In the genomic region with DNA sequence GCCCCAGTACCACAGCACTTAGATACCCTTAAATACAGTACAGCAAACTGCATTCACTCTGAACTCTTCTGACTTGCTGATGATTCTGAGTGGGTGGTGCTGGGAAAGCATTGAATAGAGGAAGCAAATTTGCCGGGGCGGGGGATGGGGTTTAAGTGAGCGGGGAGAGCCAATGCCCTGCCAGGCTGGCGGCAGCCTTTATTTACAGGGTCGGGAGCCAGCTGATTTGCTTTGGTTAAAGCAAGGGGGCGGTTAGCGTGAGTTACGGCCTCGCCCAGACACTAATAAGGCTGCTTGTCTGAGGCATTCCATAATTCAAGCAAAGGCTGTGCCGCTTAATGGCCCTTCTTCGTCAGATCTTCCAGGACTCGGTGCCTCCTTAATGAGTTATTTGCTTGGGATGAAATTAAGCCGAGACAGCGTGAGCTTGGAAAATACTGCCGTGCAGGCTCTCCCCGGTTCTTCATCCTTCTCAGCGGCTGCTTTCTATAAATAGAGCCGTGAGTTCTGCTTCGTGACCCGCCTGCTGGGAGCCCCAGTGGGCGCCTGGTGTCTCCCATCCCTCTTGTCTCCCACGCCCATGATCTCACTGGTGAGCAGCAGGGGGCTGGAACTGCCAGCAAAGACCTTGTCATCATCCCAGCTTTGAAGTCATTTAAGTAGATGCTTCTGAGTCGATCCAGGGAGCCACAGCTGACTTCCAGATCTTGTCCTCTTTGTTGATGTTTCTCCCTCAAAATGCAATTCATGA, we compare ENCODE assay signal across 9 cellular contexts. TPM values are rescaled to one million over a fixed set of nuclear protein-coding genes. Genes with fewer than 3 reads are reported as not detected.
DNase-seq lines count a peak whose midpoint lies in the region; ATAC-seq and TF ChIP-seq lines count a peak whose summit lies in the region.
"Had no signal": no experiment of that assay in that cellular context is flagged by ENCODE, and none has a peak within 500 bp of the region (broad histone marks: within the 10 kb centered on the region; RNA-seq: fewer than 3 reads in every experiment).

No MANE protein-coding gene starts in this region.

- H3K4me3 Mint-ChIP-seq in activated CD8-positive, alpha-beta T cell treated with anti-CD3 and anti-CD28 coated beads for 36 hours: peak overlapping the region; percentile 8
- H3K4me3 Mint-ChIP-seq in activated CD8-positive, alpha-beta T cell treated with anti-CD3 and anti-CD28 coated beads, Interleukin-2, amount 10 ng/mL, durations not matched to agents 7 days and 5 days: no peak overlapping the region
- H3K4me3 Mint-ChIP-seq in activated T-helper 17 cell treated with anti-CD3 and anti-CD28 coated beads, Interleukin-2, amount 50 U/mL, for 72 hours: no peak overlapping the region

- peak; percentile 67 for ATAC-seq in activated CD8-positive, alpha-beta T cell treated with anti-CD3 and anti-CD28 coated beads for 36 hours
- ATAC-seq in activated CD8-positive, alpha-beta T cell treated with anti-CD3 and anti-CD28 coated beads, Interleukin-2, amount 10 ng/mL, durations not matched to agents 7 days and 5 days: no peak
- ATAC-seq in foreskin keratinocyte (peak; percentile 11), HG02610 (IDR thresholded peaks at IDR 0.05; ENCODE audit: unreplicated experiment) (no peak), GM21529 (IDR thresholded peaks at IDR 0.05; ENCODE audit: unreplicated experiment) (no peak)
- ATAC-seq in activated T-helper 17 cell treated with anti-CD3 and anti-CD28 coated beads, Interleukin-2, amount 50 U/mL, for 72 hours (replicated peaks): no peak

- DNase-seq in activated CD8-positive, alpha-beta T cell treated with anti-CD3 and anti-CD28 coated beads for 36 hours: peak; percentile 59
- DNase-seq in activated CD8-positive, alpha-beta T cell treated with anti-CD3 and anti-CD28 coated beads, Interleukin-2, amount 10 ng/mL, durations not matched to agents 7 days and 5 days: no peak
- peak; percentile 48 for DNase-seq in SHP77 treated with DMSO at 0.1 percent for 48 hours (lab: John Stamatoyannopoulos, UW)
- no peak for DNase-seq in foreskin keratinocyte
- DNase-seq in nucleus accumbens (lab: John Stamatoyannopoulos, UW): peak in 44 of 56 donors; percentile 13 to 80 (median 44)

- no peak for TF ChIP-seq CTCF in activated CD8-positive, alpha-beta T cell treated with anti-CD3 and anti-CD28 coated beads for 36 hours (IDR thresholded peaks at IDR 0.05)
- no peak for TF ChIP-seq CTCF in foreskin keratinocyte (conservative IDR thresholded peaks at IDR 0.05)

- H3K36me3 Mint-ChIP-seq in activated CD8-positive, alpha-beta T cell treated with anti-CD3 and anti-CD28 coated beads for 36 hours (ENCODE audit: low read depth): no peaks in the 10 kb centered on the region
- H3K36me3 Mint-ChIP-seq in activated CD8-positive, alpha-beta T cell treated with anti-CD3 and anti-CD28 coated beads, Interleukin-2, amount 10 ng/mL, durations not matched to agents 7 days and 5 days (ENCODE audit: low read depth): no peaks in the 10 kb centered on the region
- H3K36me3 Mint-ChIP-seq in activated T-helper 17 cell treated with anti-CD3 and anti-CD28 coated beads, Interleukin-2, amount 50 U/mL, for 72 hours (ENCODE audit: low read depth): no peaks in the 10 kb centered on the region

- intact Hi-C loops in activated CD8-positive, alpha-beta T cell treated with anti-CD3 and anti-CD28 coated beads for 36 hours (cut with micrococcal nuclease): no loop called here

- no peaks in the 10 kb centered on the region for H3K9me3 Mint-ChIP-seq in activated CD8-positive, alpha-beta T cell treated with anti-CD3 and anti-CD28 coated beads for 36 hours
- no peaks in the 10 kb centered on the region for H3K9me3 Mint-ChIP-seq in activated CD8-positive, alpha-beta T cell treated with anti-CD3 and anti-CD28 coated beads, Interleukin-2, amount 10 ng/mL, durations not matched to agents 7 days and 5 days (ENCODE audit: insufficient read depth)
- H3K9me3 Mint-ChIP-seq in activated T-helper 17 cell treated with anti-CD3 and anti-CD28 coated beads, Interleukin-2, amount 50 U/mL, for 72 hours: no peaks in the 10 kb centered on the region

- no peaks in the 10 kb centered on the region for H3K27me3 Mint-ChIP-seq in activated CD8-positive, alpha-beta T cell treated with anti-CD3 and anti-CD28 coated beads for 36 hours
- H3K27me3 Mint-ChIP-seq in activated CD8-positive, alpha-beta T cell treated with anti-CD3 and anti-CD28 coated beads, Interleukin-2, amount 10 ng/mL, durations not matched to agents 7 days and 5 days (ENCODE audit: low read depth): peaks cover 7% of the 10 kb centered on the region
- peaks cover 10% of the 10 kb centered on the region for H3K27me3 Mint-ChIP-seq in activated T-helper 17 cell treated with anti-CD3 and anti-CD28 coated beads, Interleukin-2, amount 50 U/mL, for 72 hours

- H3K27ac Mint-ChIP-seq in activated CD8-positive, alpha-beta T cell treated with anti-CD3 and anti-CD28 coated beads for 36 hours: no peak overlapping the region
- H3K27ac Mint-ChIP-seq in activated CD8-positive, alpha-beta T cell treated with anti-CD3 and anti-CD28 coated beads, Interleukin-2, amount 10 ng/mL, durations not matched to agents 7 days and 5 days: no peak overlapping the region
- no peak overlapping the region for H3K27ac Mint-ChIP-seq in activated T-helper 17 cell treated with anti-CD3 and anti-CD28 coated beads, Interleukin-2, amount 50 U/mL, for 72 hours

- POLR2A ChIA-PET in activated CD8-positive, alpha-beta T cell treated with anti-CD3 and anti-CD28 coated beads for 36 hours (lab: Charles Lee): no interaction called here
- POLR2A ChIA-PET in activated CD8-positive, alpha-beta T cell treated with anti-CD3 and anti-CD28 coated beads, Interleukin-2, amount 10 ng/mL, durations not matched to agents 7 days and 5 days (lab: Charles Lee): no interaction called here

- CTCF ChIA-PET in activated CD8-positive, alpha-beta T cell treated with anti-CD3 and anti-CD28 coated beads for 36 hours (lab: Charles Lee): interaction anchor here (2.0 to 2.9 kb wide), 2 partner anchors 27 to 115 kb away, joined by 9 to 10 read pairs; a partner anchor contains a TSS
- CTCF ChIA-PET in activated CD8-positive, alpha-beta T cell treated with anti-CD3 and anti-CD28 coated beads, Interleukin-2, amount 10 ng/mL, durations not matched to agents 7 days and 5 days (lab: Charles Lee): interaction anchor here (1.0 to 1.6 kb wide), 3 partner anchors 29 to 76 kb away, joined by 3 read pairs; no protein-coding TSS in a partner anchor

- no peak overlapping the region for H3K27ac ChIP-seq in foreskin keratinocyte

- H3K4me1 Mint-ChIP-seq in activated CD8-positive, alpha-beta T cell treated with anti-CD3 and anti-CD28 coated beads for 36 hours (ENCODE audit: low read depth): peaks cover 5% of the 10 kb centered on the region
- H3K4me1 Mint-ChIP-seq in activated CD8-positive, alpha-beta T cell treated with anti-CD3 and anti-CD28 coated beads, Interleukin-2, amount 10 ng/mL, durations not matched to agents 7 days and 5 days (ENCODE audit: low read depth): peaks cover 7% of the 10 kb centered on the region
- no peaks in the 10 kb centered on the region for H3K4me1 Mint-ChIP-seq in activated T-helper 17 cell treated with anti-CD3 and anti-CD28 coated beads, Interleukin-2, amount 50 U/mL, for 72 hours

- no peaks in the 10 kb centered on the region for H3K4me1 ChIP-seq in foreskin keratinocyte

- peaks cover 25% of the 10 kb centered on the region for H3K27me3 ChIP-seq in foreskin keratinocyte

RNA-seq across cellular contexts. Expression of a gene that starts 25.8 kb away (rescaled TPM):
- not detected for total RNA-seq in activated CD8-positive, alpha-beta T cell treated with anti-CD3 and anti-CD28 coated beads for 36 hours
- total RNA-seq in activated CD8-positive, alpha-beta T cell treated with anti-CD3 and anti-CD28 coated beads, Interleukin-2, amount 10 ng/mL, durations not matched to agents 7 days and 5 days: not detected
- total RNA-seq in foreskin keratinocyte: not detected in 2 replicates
- polyA plus RNA-seq in foreskin keratinocyte: 0.03 and 0.17 TPM in 2 replicates
- total RNA-seq in activated T-helper 17 cell treated with anti-CD3 and anti-CD28 coated beads, Interleukin-2, amount 50 U/mL, for 72 hours: not detected
- total RNA-seq: T-helper 1 cell treated with Interleukin-12 subunit alpha and Interleukin-12 subunit beta and Interleukin-4 antibody, amounts not matched to agents 30 ng/mL and 1 ng/mL, for 36 hours had no signal

Comparison
In these comparisons a context has a peak if more than half of its experiments do, and no peak if none do; other contexts are left out.
1. ATAC-seq: peak in activated CD8-positive, alpha-beta T cell treated with anti-CD3 and anti-CD28 coated beads for 36 hours (single experiment) and foreskin keratinocyte (single experiment); none in activated CD8-positive, alpha-beta T cell treated with anti-CD3 and anti-CD28 coated beads, Interleukin-2, amount 10 ng/mL, durations not matched to agents 7 days and 5 days (single experiment), activated T-helper 17 cell treated with anti-CD3 and anti-CD28 coated beads, Interleukin-2, amount 50 U/mL, for 72 hours (single experiment), HG02610 (single experiment) and GM21529 (single experiment).
2. DNase-seq: peak in activated CD8-positive, alpha-beta T cell treated with anti-CD3 and anti-CD28 coated beads for 36 hours (single experiment), SHP77 treated with DMSO at 0.1 percent for 48 hours (single experiment) and nucleus accumbens (44 of 56); none in activated CD8-positive, alpha-beta T cell treated with anti-CD3 and anti-CD28 coated beads, Interleukin-2, amount 10 ng/mL, durations not matched to agents 7 days and 5 days (single experiment) and foreskin keratinocyte (0 of 2).